ENCODE assay signal across 1 cellular context in the genomic region with DNA sequence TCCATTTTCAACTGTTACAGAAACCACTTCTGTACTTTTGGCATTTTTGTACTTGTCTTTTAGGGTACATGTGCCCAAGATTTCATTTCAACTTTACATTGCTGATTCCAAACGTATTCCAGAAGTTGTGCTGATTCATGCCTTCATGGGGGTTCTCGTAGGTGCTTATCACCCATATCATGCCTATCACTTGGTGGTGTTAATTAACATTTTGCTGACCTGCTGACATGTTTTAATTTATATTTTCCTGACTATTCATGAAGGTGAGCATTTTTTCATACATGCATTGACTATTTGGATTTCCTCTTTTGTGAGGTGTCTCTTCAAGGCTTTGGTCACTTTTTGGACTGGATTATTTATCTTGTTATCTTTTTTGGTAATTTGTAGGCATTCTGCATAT.
A peak's percentile ranks its signal among the peaks of the same experiment; 100 is the strongest.
TF ChIP-seq lines count a peak whose summit lies in the region.

No MANE protein-coding gene starts in this region.

TF ChIP-seq in K562, 482 proteins besides CTCF, POLR2A, EP300 and RAD21 (continued from another document):
- TF ChIP-seq, protein P1, sequence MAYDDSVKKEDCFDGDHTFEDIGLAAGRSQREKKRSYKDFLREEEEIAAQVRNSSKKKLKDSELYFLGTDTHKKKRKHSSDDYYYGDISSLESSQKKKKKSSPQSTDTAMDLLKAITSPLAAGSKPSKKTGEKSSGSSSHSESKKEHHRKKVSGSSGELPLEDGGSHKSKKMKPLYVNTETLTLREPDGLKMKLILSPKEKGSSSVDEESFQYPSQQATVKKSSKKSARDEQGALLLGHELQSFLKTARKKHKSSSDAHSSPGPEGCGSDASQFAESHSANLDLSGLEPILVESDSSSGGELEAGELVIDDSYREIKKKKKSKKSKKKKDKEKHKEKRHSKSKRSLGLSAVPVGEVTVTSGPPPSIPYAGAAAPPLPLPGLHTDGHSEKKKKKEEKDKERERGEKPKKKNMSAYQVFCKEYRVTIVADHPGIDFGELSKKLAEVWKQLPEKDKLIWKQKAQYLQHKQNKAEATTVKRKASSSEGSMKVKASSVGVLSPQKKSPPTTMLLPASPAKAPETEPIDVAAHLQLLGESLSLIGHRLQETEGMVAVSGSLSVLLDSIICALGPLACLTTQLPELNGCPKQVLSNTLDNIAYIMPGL (CRISPR knock-in tag; IDR thresholded peaks at IDR 0.05): no peak
- TF ChIP-seq HDAC8 (tag; IDR thresholded peaks at IDR 0.05) (no peak), MEF2A (IDR thresholded peaks at IDR 0.05; ENCODE audit: control insufficient read depth, low read depth, low read length) (no peak), MEIS2 (IDR thresholded peaks at IDR 0.05; ENCODE audit: partially characterized antibody) (peak; percentile 79), SRF (CRISPR knock-in tag; IDR thresholded peaks at IDR 0.05) (no peak), SMARCA4 (IDR thresholded peaks at IDR 0.05) (peak; percentile 40; the same call in 1 of the 2 replicates), ZKSCAN3 (CRISPR knock-in tag; IDR thresholded peaks at IDR 0.05) (no peak), RCOR1 (IDR thresholded peaks at IDR 0.05; ENCODE audit: borderline replicate concordance in 1 of 2, low read depth in 2 of 2, low read length in 2 of 2) (peak in 1 of 2 experiments; percentile 30; a peak in 1 of 4 replicates), SRSF9 (IDR thresholded peaks at IDR 0.05; ENCODE audit: borderline replicate concordance, low read depth, low read length) (no peak), NR2C1 (IDR thresholded peaks at IDR 0.05) (no peak), NR2C1 (tag; IDR thresholded peaks at IDR 0.05) (no peak), TARDBP (IDR thresholded peaks at IDR 0.05) (no peak), BMI1 (IDR thresholded peaks at IDR 0.05; ENCODE audit: low read length) (no peak), HMGN3 (IDR thresholded peaks at IDR 0.05; ENCODE audit: borderline replicate concordance, extremely low read depth, insufficient read length, low read depth, low read length) (no peak)
- TF ChIP-seq, protein P2, sequence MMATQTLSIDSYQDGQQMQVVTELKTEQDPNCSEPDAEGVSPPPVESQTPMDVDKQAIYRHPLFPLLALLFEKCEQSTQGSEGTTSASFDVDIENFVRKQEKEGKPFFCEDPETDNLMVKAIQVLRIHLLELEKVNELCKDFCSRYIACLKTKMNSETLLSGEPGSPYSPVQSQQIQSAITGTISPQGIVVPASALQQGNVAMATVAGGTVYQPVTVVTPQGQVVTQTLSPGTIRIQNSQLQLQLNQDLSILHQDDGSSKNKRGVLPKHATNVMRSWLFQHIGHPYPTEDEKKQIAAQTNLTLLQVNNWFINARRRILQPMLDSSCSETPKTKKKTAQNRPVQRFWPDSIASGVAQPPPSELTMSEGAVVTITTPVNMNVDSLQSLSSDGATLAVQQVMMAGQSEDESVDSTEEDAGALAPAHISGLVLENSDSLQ (IDR thresholded peaks at IDR 0.05): peak; percentile 39; the same call in 1 of the 2 replicates
- TF ChIP-seq, protein P3, sequence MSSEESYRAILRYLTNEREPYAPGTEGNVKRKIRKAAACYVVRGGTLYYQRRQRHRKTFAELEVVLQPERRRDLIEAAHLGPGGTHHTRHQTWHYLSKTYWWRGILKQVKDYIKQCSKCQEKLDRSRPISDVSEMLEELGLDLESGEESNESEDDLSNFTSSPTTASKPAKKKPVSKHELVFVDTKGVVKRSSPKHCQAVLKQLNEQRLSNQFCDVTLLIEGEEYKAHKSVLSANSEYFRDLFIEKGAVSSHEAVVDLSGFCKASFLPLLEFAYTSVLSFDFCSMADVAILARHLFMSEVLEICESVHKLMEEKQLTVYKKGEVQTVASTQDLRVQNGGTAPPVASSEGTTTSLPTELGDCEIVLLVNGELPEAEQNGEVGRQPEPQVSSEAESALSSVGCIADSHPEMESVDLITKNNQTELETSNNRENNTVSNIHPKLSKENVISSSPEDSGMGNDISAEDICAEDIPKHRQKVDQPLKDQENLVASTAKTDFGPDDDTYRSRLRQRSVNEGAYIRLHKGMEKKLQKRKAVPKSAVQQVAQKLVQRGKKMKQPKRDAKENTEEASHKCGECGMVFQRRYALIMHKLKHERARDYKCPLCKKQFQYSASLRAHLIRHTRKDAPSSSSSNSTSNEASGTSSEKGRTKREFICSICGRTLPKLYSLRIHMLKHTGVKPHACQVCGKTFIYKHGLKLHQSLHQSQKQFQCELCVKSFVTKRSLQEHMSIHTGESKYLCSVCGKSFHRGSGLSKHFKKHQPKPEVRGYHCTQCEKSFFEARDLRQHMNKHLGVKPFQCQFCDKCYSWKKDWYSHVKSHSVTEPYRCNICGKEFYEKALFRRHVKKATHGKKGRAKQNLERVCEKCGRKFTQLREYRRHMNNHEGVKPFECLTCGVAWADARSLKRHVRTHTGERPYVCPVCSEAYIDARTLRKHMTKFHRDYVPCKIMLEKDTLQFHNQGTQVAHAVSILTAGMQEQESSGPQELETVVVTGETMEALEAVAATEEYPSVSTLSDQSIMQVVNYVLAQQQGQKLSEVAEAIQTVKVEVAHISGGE (CRISPR knock-in tag; IDR thresholded peaks at IDR 0.05): no peak
- TF ChIP-seq, protein P4, sequence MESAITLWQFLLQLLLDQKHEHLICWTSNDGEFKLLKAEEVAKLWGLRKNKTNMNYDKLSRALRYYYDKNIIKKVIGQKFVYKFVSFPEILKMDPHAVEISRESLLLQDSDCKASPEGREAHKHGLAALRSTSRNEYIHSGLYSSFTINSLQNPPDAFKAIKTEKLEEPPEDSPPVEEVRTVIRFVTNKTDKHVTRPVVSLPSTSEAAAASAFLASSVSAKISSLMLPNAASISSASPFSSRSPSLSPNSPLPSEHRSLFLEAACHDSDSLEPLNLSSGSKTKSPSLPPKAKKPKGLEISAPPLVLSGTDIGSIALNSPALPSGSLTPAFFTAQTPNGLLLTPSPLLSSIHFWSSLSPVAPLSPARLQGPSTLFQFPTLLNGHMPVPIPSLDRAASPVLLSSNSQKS (CRISPR knock-in tag; IDR thresholded peaks at IDR 0.05): no peak
- TF ChIP-seq, protein P5, sequence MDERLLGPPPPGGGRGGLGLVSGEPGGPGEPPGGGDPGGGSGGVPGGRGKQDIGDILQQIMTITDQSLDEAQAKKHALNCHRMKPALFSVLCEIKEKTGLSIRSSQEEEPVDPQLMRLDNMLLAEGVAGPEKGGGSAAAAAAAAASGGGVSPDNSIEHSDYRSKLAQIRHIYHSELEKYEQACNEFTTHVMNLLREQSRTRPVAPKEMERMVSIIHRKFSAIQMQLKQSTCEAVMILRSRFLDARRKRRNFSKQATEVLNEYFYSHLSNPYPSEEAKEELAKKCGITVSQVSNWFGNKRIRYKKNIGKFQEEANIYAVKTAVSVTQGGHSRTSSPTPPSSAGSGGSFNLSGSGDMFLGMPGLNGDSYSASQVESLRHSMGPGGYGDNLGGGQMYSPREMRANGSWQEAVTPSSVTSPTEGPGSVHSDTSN (CRISPR knock-in tag; IDR thresholded peaks at IDR 0.05; ENCODE audit: low read depth): no peak
- TF ChIP-seq, protein P5 (tag; conservative IDR thresholded peaks at IDR 0.05; ENCODE audit: low read depth): peak; percentile 53
- TF ChIP-seq, protein P6, sequence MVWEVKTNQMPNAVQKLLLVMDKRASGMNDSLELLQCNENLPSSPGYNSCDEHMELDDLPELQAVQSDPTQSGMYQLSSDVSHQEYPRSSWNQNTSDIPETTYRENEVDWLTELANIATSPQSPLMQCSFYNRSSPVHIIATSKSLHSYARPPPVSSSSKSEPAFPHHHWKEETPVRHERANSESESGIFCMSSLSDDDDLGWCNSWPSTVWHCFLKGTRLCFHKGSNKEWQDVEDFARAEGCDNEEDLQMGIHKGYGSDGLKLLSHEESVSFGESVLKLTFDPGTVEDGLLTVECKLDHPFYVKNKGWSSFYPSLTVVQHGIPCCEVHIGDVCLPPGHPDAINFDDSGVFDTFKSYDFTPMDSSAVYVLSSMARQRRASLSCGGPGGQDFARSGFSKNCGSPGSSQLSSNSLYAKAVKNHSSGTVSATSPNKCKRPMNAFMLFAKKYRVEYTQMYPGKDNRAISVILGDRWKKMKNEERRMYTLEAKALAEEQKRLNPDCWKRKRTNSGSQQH (CRISPR knock-in tag; IDR thresholded peaks at IDR 0.05): no peak
